Comparison of ENCODE assay signal across 10 cellular contexts in the genomic region with DNA sequence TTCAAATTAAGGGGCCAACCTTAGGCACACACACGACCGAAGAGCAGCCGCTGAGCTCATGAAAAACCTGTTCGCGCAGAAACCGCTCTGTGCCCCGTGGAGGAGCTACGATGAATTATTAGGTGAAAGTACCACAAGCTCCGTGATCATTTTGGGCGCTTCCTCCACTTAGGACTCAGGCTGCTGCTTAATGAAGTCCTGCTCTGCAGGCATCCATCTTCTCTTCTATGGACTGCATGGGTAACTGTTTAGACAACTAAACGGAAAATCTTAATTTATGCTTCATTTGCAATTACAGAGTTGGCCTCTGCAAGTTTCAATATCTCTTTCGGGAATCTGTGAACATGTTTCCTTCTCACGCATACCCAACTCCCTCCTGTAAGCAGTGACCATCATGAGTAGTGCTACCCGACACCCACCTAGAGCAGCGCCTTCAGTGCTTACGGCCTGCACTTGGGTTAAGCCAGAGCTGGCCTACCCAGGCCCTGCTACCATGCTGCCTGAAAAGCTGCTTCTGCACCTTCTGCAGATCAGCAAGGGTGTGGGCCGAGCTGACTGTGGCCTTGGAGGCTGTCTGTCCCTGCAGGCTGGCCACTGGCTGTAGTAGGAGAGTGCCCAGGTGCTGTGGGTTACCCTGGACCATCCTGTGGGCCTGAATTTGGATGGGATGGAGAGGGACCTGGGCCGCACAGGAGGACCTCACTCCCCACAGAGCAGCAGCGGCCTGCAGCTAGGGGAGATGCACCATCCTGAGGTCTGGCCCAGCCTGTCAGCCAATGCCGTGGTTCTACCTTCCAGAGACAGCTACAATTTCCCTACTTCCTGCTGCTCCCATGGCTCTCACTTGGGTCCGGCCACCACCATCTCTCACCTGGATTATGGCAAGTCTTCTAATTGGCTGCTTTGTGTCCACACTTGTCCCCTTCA. TPM values are rescaled to one million over a fixed set of nuclear protein-coding genes. Genes with fewer than 3 reads are reported as not detected.
DNase-seq lines count a peak whose midpoint lies in the region; ATAC-seq, FAIRE-seq and TF ChIP-seq lines count a peak whose summit lies in the region.
"Had no signal": no experiment of that assay in that cellular context is flagged by ENCODE, and none has a peak within 500 bp of the region (broad histone marks: within the 10 kb centered on the region; RNA-seq: fewer than 3 reads in every experiment).

No MANE protein-coding gene starts in this region.

- peak; percentile 61 for FAIRE-seq in urothelium cell line (lab: Jason Lieb, UNC)
- FAIRE-seq: GM18507 had no signal

- no peaks in the 10 kb centered on the region for H3K9me3 ChIP-seq in left ventricle myocardium inferior (replicated peaks)
- no peaks in the 10 kb centered on the region for H3K9me3 ChIP-seq in heart left ventricle
- no peaks in the 10 kb centered on the region for H3K9me3 ChIP-seq in suprapubic skin

- no peak for DNase-seq in left ventricle myocardium inferior
- DNase-seq in heart left ventricle, result no peak
- DNase-seq in fibroblast of villous mesenchyme (ENCODE audit: low read depth), result peak; percentile 61
- DNase-seq in urothelium cell line (ENCODE audit: low spot score), result no peak
- no peak for DNase-seq in DMS 273 (lab: John Stamatoyannopoulos, UW; ENCODE audit: unreplicated experiment)
- DNase-seq in activated CD4-positive, CD25-positive, alpha-beta regulatory T cell treated with anti-CD3 and anti-CD28 coated beads, Interleukin-2, amount 50 U/mL, for 72 hours, result no peak
- no peak for DNase-seq in suprapubic skin (ENCODE audit: low spot score in 2 of 2)

- no peak for TF ChIP-seq EP300 in suprapubic skin (IDR thresholded peaks at IDR 0.05)

- H3K4me3 ChIP-seq in left ventricle myocardium inferior (no peak overlapping the region), heart left ventricle (no peak overlapping the region), fibroblast of villous mesenchyme (ENCODE audit: low read depth, low read length) (no peak overlapping the region), suprapubic skin (no peak overlapping the region)

- TF ChIP-seq CTCF in left ventricle myocardium inferior (IDR thresholded peaks at IDR 0.05; ENCODE audit: borderline replicate concordance) (no peak), heart left ventricle (IDR thresholded peaks at IDR 0.05) (no peak), fibroblast of villous mesenchyme (IDR thresholded peaks at IDR 0.05; ENCODE audit: insufficient read depth, low read depth, low read length) (no peak), suprapubic skin (IDR thresholded peaks at IDR 0.05) (no peak)

- ATAC-seq in heart left ventricle (no peak), HG03095 (IDR thresholded peaks at IDR 0.05; ENCODE audit: unreplicated experiment) (peak; percentile 51)
- ATAC-seq: activated naive CD4-positive, alpha-beta T cell treated with anti-CD3 and anti-CD28 coated beads, Interleukin-2, amount 50 U/mL, for 72 hours had no signal

- H3K36me3 ChIP-seq in left ventricle myocardium inferior (no peaks in the 10 kb centered on the region), heart left ventricle (no peaks in the 10 kb centered on the region), suprapubic skin (no peaks in the 10 kb centered on the region)

- 91 to 97% (median 94%) methylated on average over 18 to 21 of the region's 21 CpGs for WGBS in heart left ventricle, 4 donors
- WGBS in suprapubic skin, result 81% methylated on average over 20 of the region's 21 CpGs

- TF ChIP-seq POLR2A in heart left ventricle (IDR thresholded peaks at IDR 0.05) (no peak), suprapubic skin (IDR thresholded peaks at IDR 0.05) (no peak)

- intact Hi-C loops in left ventricle myocardium inferior (cut with micrococcal nuclease), result no loop called here
- intact Hi-C loops in heart left ventricle (cut with DNase I), result loop anchor here in 1 of 10 donors (10.0 kb wide), 1 partner anchor 73 kb away; no protein-coding TSS in a partner anchor

- H3K27me3 ChIP-seq in left ventricle myocardium inferior (ENCODE audit: low read depth) (no peaks in the 10 kb centered on the region), heart left ventricle (no peaks in the 10 kb centered on the region), suprapubic skin (no peaks in the 10 kb centered on the region)

- peak overlapping the region; percentile 11 for H3K27ac ChIP-seq in left ventricle myocardium inferior (replicated peaks)
- peak overlapping the region in 1 of 12 donors; percentile 0 for H3K27ac ChIP-seq in heart left ventricle
- H3K27ac ChIP-seq in suprapubic skin, result no peak overlapping the region

- H3K4me1 ChIP-seq in left ventricle myocardium inferior (peaks cover 91% of the 10 kb centered on the region), heart left ventricle (peaks cover 0 to 77% (median 58%) of the 10 kb centered on the region in 12 donors), suprapubic skin (peaks cover 16% of the 10 kb centered on the region)

RNA-seq across cellular contexts. Expression of a gene that starts 36.0 kb away (rescaled TPM):
- 43.0 TPM for total RNA-seq in left ventricle myocardium inferior
- total RNA-seq in heart left ventricle, result 10 to 100 TPM; 30.0 to 56.5 (median 34.9) TPM
- 10 to 100 TPM; 10.7 to 39.3 TPM for polyA plus RNA-seq in heart left ventricle
- 41.9 and 46.2 TPM in 2 replicates for total RNA-seq in fibroblast of villous mesenchyme
- total RNA-seq in suprapubic skin, result 10 to 100 TPM in 3 of 4 donors, 1 to 10 TPM in 1; 9.7 to 15.0 (median 13.3) TPM
